In genomic region chr12:7154042-7154441, GRCh38 we compare ENCODE assay signal across 14 cellular contexts. TPM values are rescaled to one million over a fixed set of nuclear protein-coding genes. Genes with fewer than 3 reads are reported as not detected.
"Had no signal": no experiment of that assay in that cellular context is flagged by ENCODE, and none has a peak within 500 bp of the region (broad histone marks: within the 10 kb centered on the region; RNA-seq: fewer than 3 reads in every experiment).

No MANE protein-coding gene starts in this region.

- H3K27me3 ChIP-seq: cardiac muscle cell, esophagus muscularis mucosa, right atrium auricular region, stomach had no signal

- H3K27ac ChIP-seq: cardiac muscle cell, esophagus muscularis mucosa, right atrium auricular region, stomach had no signal

- FAIRE-seq: astrocyte had no signal

- H3K9me3 ChIP-seq: esophagus muscularis mucosa, right atrium auricular region, stomach had no signal

- H3K4me3 ChIP-seq: cardiac muscle cell, esophagus muscularis mucosa, right atrium auricular region, skin epidermis, stomach had no signal

- H3K36me3 ChIP-seq: cardiac muscle cell had no signal

- DNase-seq: activated CD4-positive, alpha-beta memory T cell treated with anti-CD3 and anti-CD28 coated beads for 36 hours; activated CD4-positive, alpha-beta T cell treated with anti-CD3 and anti-CD28 coated beads for 1 hour; activated gamma-delta T cell treated with Interleukin-2 at 50 U/mL for 16 hours; activated T-cell treated with anti-CD3 and anti-CD28 coated beads, Interleukin-2, amount 50 U/mL, for 48 hours; immature natural killer cell; posterior cingulate gyrus; stomach; T-helper 9 cell had no signal

- H3K4me1 ChIP-seq: esophagus muscularis mucosa, right atrium auricular region, stomach had no signal

RNA-seq across cellular contexts. Expression of gene RBP5, which starts 25.4 kb away (rescaled TPM):
- total RNA-seq: astrocyte, fibroblast of villous mesenchyme, right atrium auricular region, stomach had no signal
- polyA plus RNA-seq: immature natural killer cell had no signal
